ENCODE assay signal across 20 cellular contexts in the genomic region with DNA sequence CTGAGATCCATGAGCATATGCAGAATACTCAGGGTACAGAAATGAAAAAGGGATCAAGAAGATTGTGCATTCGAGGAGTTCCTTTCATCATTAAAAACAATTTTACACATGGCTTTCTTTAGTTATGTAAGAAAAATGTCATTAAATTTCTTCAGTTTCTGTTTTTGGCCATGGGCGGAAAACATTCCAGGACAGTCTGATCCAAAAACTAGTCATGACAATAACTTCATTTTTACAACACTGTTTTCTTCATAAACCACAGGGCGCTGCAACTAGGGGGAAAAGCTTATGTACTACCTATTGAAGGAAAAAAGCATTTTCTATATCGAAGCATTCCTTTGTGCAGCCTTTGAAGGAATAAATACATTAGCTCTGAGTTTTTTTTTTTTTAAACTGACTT. TPM values are rescaled to one million over a fixed set of nuclear protein-coding genes. Genes with fewer than 3 reads are reported as not detected.
DNase-seq lines count a peak whose midpoint lies in the region; ATAC-seq and TF ChIP-seq lines count a peak whose summit lies in the region.
"Had no signal": no experiment of that assay in that cellular context is flagged by ENCODE, and none has a peak within 500 bp of the region (broad histone marks: within the 10 kb centered on the region; RNA-seq: fewer than 3 reads in every experiment).

No MANE protein-coding gene starts in this region.

- no peak overlapping the region for H3K27ac Mint-ChIP-seq in MCF 10A (ENCODE audit: low read depth, unreplicated experiment)
- no peak overlapping the region for H3K27ac Mint-ChIP-seq in activated naive CD4-positive, alpha-beta T cell treated with anti-CD3 and anti-CD28 coated beads, Interleukin-2, amount 10 ng/mL, durations not matched to agents 7 days and 5 days

- H3K27ac ChIP-seq in breast epithelium (peak overlapping the region in 1 of 2 donors; percentile 61), subcutaneous abdominal adipose tissue (ENCODE audit: low read depth, low read length) (peak overlapping the region; percentile 77)
- H3K27ac ChIP-seq: BLaER1, SK-N-MC had no signal

- POLR2A ChIA-PET in MCF 10A (lab: Yijun Ruan, JAX): interaction anchor here (0.7 to 1.1 kb wide), 2 partner anchors 9 to 28 kb away, joined by 3 to 4 read pairs; no protein-coding TSS in a partner anchor

- no peak for TF ChIP-seq POLR2A in breast epithelium (IDR thresholded peaks at IDR 0.05)

- peaks cover 19% of the 10 kb centered on the region for H3K4me1 Mint-ChIP-seq in MCF 10A (ENCODE audit: insufficient read depth, unreplicated experiment)
- peaks cover 7% of the 10 kb centered on the region for H3K4me1 Mint-ChIP-seq in activated naive CD4-positive, alpha-beta T cell treated with anti-CD3 and anti-CD28 coated beads, Interleukin-2, amount 10 ng/mL, durations not matched to agents 7 days and 5 days

- no peak overlapping the region for H3K9ac ChIP-seq in subcutaneous abdominal adipose tissue (ENCODE audit: low read length in 5 of 5)
- H3K9ac ChIP-seq: BLaER1 had no signal

- peaks cover 39% of the 10 kb centered on the region for H3K27me3 Mint-ChIP-seq in MCF 10A (ENCODE audit: insufficient read depth, unreplicated experiment)
- H3K27me3 Mint-ChIP-seq in activated naive CD4-positive, alpha-beta T cell treated with anti-CD3 and anti-CD28 coated beads, Interleukin-2, amount 10 ng/mL, durations not matched to agents 7 days and 5 days: peaks cover 9% of the 10 kb centered on the region

- CTCF ChIA-PET in MCF 10A (lab: Yijun Ruan, JAX): interaction anchor here (0.6 to 0.7 kb wide), 4 partner anchors 47 to 153 kb away, joined by 3 to 4 read pairs (median 3); no protein-coding TSS in a partner anchor
- CTCF ChIA-PET in activated naive CD4-positive, alpha-beta T cell treated with anti-CD3 and anti-CD28 coated beads, Interleukin-2, amount 10 ng/mL, durations not matched to agents 7 days and 5 days (lab: Charles Lee): no interaction called here

- H3K4me1 ChIP-seq in breast epithelium (no peaks in the 10 kb centered on the region), subcutaneous abdominal adipose tissue (ENCODE audit: control insufficient read depth in 5 of 5, insufficient read depth in 5 of 5, low read length in 5 of 5) (peaks cover 0 to 12% (median 7%) of the 10 kb centered on the region in 5 donors)
- H3K4me1 ChIP-seq: BLaER1 had no signal

- no peaks in the 10 kb centered on the region for H3K9me3 Mint-ChIP-seq in MCF 10A (ENCODE audit: unreplicated experiment)
- H3K9me3 Mint-ChIP-seq in activated naive CD4-positive, alpha-beta T cell treated with anti-CD3 and anti-CD28 coated beads, Interleukin-2, amount 10 ng/mL, durations not matched to agents 7 days and 5 days: no peaks in the 10 kb centered on the region

- no peak for ATAC-seq in HG02763 (IDR thresholded peaks at IDR 0.05; ENCODE audit: unreplicated experiment)
- ATAC-seq in HG02973 (IDR thresholded peaks at IDR 0.05; ENCODE audit: unreplicated experiment): no peak
- ATAC-seq: K562 had no signal

- H3K27me3 ChIP-seq in breast epithelium (peaks cover 0 to 11% of the 10 kb centered on the region in 2 donors), subcutaneous abdominal adipose tissue (ENCODE audit: control insufficient read depth in 5 of 5, insufficient read depth in 4 of 5, low read length in 5 of 5) (peaks cover 0 to 2% (median 0%) of the 10 kb centered on the region in 5 donors)
- H3K27me3 ChIP-seq: BLaER1 had no signal

- H3K9me3 ChIP-seq in breast epithelium (no peaks in the 10 kb centered on the region), subcutaneous abdominal adipose tissue (ENCODE audit: control insufficient read depth in 5 of 5, low read length in 5 of 5) (no peaks in the 10 kb centered on the region)
- H3K9me3 ChIP-seq: BLaER1, HAP-1 had no signal

- no TSS peak for BruUV-seq in MCF 10A (replicated peaks; lab: Mats Ljungman, UMichigan)

- no peaks in the 10 kb centered on the region for H3K36me3 ChIP-seq in breast epithelium
- peaks cover 0 to 13% (median 4%) of the 10 kb centered on the region in 5 donors for H3K36me3 ChIP-seq in subcutaneous abdominal adipose tissue (ENCODE audit: control insufficient read depth in 5 of 5, insufficient read depth in 5 of 5, low read length in 5 of 5)
- H3K36me3 ChIP-seq: BLaER1 had no signal

- no peak overlapping the region for H3K4me3 Mint-ChIP-seq in MCF 10A (ENCODE audit: unreplicated experiment)
- no peak overlapping the region for H3K4me3 Mint-ChIP-seq in activated naive CD4-positive, alpha-beta T cell treated with anti-CD3 and anti-CD28 coated beads, Interleukin-2, amount 10 ng/mL, durations not matched to agents 7 days and 5 days

- intact Hi-C loops in MCF 10A (cut with micrococcal nuclease): no loop called here
- intact Hi-C loops in breast epithelium (cut with DNase I; ENCODE audit: low total_unique reads): no loop called here

- H3K36me3 Mint-ChIP-seq in MCF 10A (ENCODE audit: insufficient read depth, unreplicated experiment): peaks cover 16% of the 10 kb centered on the region
- no peaks in the 10 kb centered on the region for H3K36me3 Mint-ChIP-seq in activated naive CD4-positive, alpha-beta T cell treated with anti-CD3 and anti-CD28 coated beads, Interleukin-2, amount 10 ng/mL, durations not matched to agents 7 days and 5 days

- H3K4me3 ChIP-seq in breast epithelium (no peak overlapping the region), fibroblast of the aortic adventitia (ENCODE audit: low read depth, low read length) (no peak overlapping the region), subcutaneous abdominal adipose tissue (ENCODE audit: low read depth in 1 of 5, low read length in 5 of 5) (no peak overlapping the region)
- H3K4me3 ChIP-seq: BLaER1, HAP-1, K562, SK-N-MC had no signal

- DNase-seq in MCF 10A (ENCODE audit: unreplicated experiment) (peak; percentile 6), breast epithelium (ENCODE audit: low spot score in 2 of 2) (no peak), M059J (ENCODE audit: low read depth) (peak; percentile 6), fibroblast of the aortic adventitia (ENCODE audit: low read depth) (peak; percentile 39)
- DNase-seq in activated naive CD4-positive, alpha-beta T cell treated with anti-CD3 and anti-CD28 coated beads, Interleukin-2, amount 10 ng/mL, durations not matched to agents 7 days and 5 days: no peak
- DNase-seq: 8988T; DMS79; NCI-H187; NCI-H2107; NCI-H510A; NCI-H748 treated with DMSO at 0.1 percent for 48 hours; NK-92 treated with Interleukin-12 subunit alpha and Interleukin-12 subunit beta, amount 100 ng/mL, for 24 hours; SHP77 had no signal

- TF ChIP-seq CTCF in MCF 10A (IDR thresholded peaks at IDR 0.05; ENCODE audit: unreplicated experiment): no peak
- TF ChIP-seq CTCF in breast epithelium (IDR thresholded peaks at IDR 0.05): no peak
- TF ChIP-seq CTCF in fibroblast of the aortic adventitia (IDR thresholded peaks at IDR 0.05; ENCODE audit: insufficient read depth, low read length): no peak

RNA-seq across cellular contexts. Expression of gene IL13RA1, which starts 28.2 kb away (rescaled TPM):
- total RNA-seq in MCF 10A (2022) (27.4 and 32.4 TPM in 2 replicates), breast epithelium (10 to 100 TPM; 71.4 to 80.8 (median 77.4) TPM), fibroblast of the aortic adventitia (ENCODE audit: low replicate concordance) (52.7 and 66.8 TPM in 2 replicates)
- 141 and 174 TPM in 2 replicates for total RNA-seq in M059J (2014; rRNA removed; shearing (Covaris generic))

Comparison
In these comparisons a context has a peak if more than half of its experiments do, and no peak if none do; other contexts are left out.
1. DNase-seq: peak in MCF 10A (single experiment), M059J (single experiment) and fibroblast of the aortic adventitia (single experiment); none in breast epithelium (0 of 2) and activated naive CD4-positive, alpha-beta T cell treated with anti-CD3 and anti-CD28 coated beads, Interleukin-2, amount 10 ng/mL, durations not matched to agents 7 days and 5 days (single experiment).